In the genomic region with DNA sequence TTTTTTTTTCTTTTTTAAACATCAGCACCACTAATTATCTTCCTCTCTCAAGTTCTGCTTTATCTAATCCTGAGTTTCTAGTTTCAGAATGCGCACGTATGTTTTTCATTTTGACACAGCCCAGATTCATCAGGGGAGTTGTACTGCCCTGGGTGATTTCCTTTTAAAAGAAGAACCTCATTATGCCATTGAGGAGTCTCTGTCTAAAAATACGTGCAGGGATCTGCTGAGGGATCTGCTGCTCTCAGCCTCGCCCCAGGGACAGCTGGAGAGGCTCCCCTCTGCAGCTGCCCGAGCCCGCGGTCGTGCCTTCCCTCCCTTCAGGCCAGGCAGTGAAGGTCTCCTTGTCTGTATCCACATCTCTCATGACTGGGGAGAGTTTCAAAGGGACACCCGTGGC, we compare ENCODE assay signal across 9 cellular contexts.
DNase-seq lines count a peak whose midpoint lies in the region; ATAC-seq and TF ChIP-seq lines count a peak whose summit lies in the region.
"Had no signal": no experiment of that assay in that cellular context is flagged by ENCODE, and none has a peak within 500 bp of the region (broad histone marks: within the 10 kb centered on the region; RNA-seq: fewer than 3 reads in every experiment).

No MANE protein-coding gene starts in this region.

- ATAC-seq in GM18520 (IDR thresholded peaks at IDR 0.05; ENCODE audit: unreplicated experiment), result peak; percentile 68
- ATAC-seq in HG02678 (IDR thresholded peaks at IDR 0.05; ENCODE audit: unreplicated experiment), result peak; percentile 80
- no peak for ATAC-seq in esophagus mucosa

- DNase-seq in BE2C (peak; percentile 61), NOMO-1 treated with dmso at 0.1 percent for 144 hours (lab: John Stamatoyannopoulos, UW; ENCODE audit: unreplicated experiment) (peak; percentile 83), NCI-H2029 treated with DMSO at 0.1 percent for 48 hours (lab: John Stamatoyannopoulos, UW) (no peak), cerebellum (ENCODE audit: low spot score) (no peak), NCI-H187 (lab: John Stamatoyannopoulos, UW) (no peak)
- DNase-seq: NCI-H1694 treated with DMSO at 0.1 percent for 48 hours had no signal

- no peaks in the 10 kb centered on the region for H3K27me3 ChIP-seq in BE2C

- H3K4me1 ChIP-seq in BE2C, result peaks cover 21% of the 10 kb centered on the region

- H3K36me3 ChIP-seq in BE2C, result peaks cover 34% of the 10 kb centered on the region

- no peak for TF ChIP-seq CTCF in BE2C (IDR thresholded peaks at IDR 0.05; ENCODE audit: low read depth, low read length)

- H3K9me3 ChIP-seq in BE2C, result no peaks in the 10 kb centered on the region

- no peak overlapping the region for H3K4me3 ChIP-seq in BE2C (ENCODE audit: low read depth, low read length)

Comparison
In these comparisons a context has a peak if more than half of its experiments do, and no peak if none do; other contexts are left out.
1. DNase-seq: peak in BE2C (single experiment) and NOMO-1 treated with dmso at 0.1 percent for 144 hours (single experiment); none in NCI-H2029 treated with DMSO at 0.1 percent for 48 hours (single experiment), cerebellum (single experiment) and NCI-H187 (0 of 2).